Comparison of ENCODE assay signal across 8 cellular contexts in the genomic region with DNA sequence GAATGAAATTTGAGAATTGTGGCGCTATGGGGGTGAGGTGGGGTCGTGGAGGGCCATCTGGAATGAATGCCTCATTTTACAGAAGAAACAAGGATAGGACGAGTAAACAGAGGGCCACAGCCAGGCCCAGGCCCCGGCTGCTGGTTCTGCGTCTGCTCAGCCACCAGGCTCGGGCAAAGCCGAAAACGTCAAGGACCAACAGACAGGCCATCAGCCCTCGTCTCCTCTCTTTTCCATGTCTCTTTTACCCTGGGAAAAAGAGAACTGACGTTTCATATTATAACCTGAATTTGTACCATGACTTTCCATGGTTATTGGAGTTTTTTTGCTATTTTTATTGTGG.
"Had no signal": no experiment of that assay in that cellular context is flagged by ENCODE, and none has a peak within 500 bp of the region (broad histone marks: within the 10 kb centered on the region; RNA-seq: fewer than 3 reads in every experiment).

No MANE protein-coding gene starts in this region.

- H3K27ac Mint-ChIP-seq: activated T-helper 1 cell treated with anti-CD3 and anti-CD28 coated beads, Interleukin-12 subunit alpha, Interleukin-12 subunit beta, Interleukin-2, Interleukin-4 antibody, amounts not matched to agents 30 ng/mL and 10 ng/mL and 1 ng/mL, durations not matched to agents 14 hours and 24 hours and 36 hours; neural progenitor cell; stimulated activated effector memory CD8-positive, alpha-beta T cell treated with anti-CD3 and anti-CD28 coated beads, Interleukin-12 subunit alpha, Interleukin-12 subunit beta, amount 100 ng/mL, for 72 hours had no signal

- H3K4me2 ChIP-seq: neural progenitor cell had no signal

- H3K36me3 ChIP-seq: breast epithelium, neural progenitor cell, pancreas, transverse colon had no signal

- H3K27me3 ChIP-seq: breast epithelium, neural progenitor cell, pancreas, transverse colon had no signal

- H3K27ac ChIP-seq: breast epithelium, neural progenitor cell, pancreas, transverse colon, VCaP had no signal

- H3K9ac ChIP-seq: neural progenitor cell had no signal

- H3K4me3 Mint-ChIP-seq: activated T-helper 1 cell treated with anti-CD3 and anti-CD28 coated beads, Interleukin-12 subunit alpha, Interleukin-12 subunit beta, Interleukin-2, Interleukin-4 antibody, amounts not matched to agents 30 ng/mL and 10 ng/mL and 1 ng/mL, durations not matched to agents 14 hours and 24 hours and 36 hours; neural progenitor cell; stimulated activated effector memory CD8-positive, alpha-beta T cell treated with anti-CD3 and anti-CD28 coated beads, Interleukin-12 subunit alpha, Interleukin-12 subunit beta, amount 100 ng/mL, for 72 hours had no signal

- H3K4me3 ChIP-seq: breast epithelium, neural progenitor cell, pancreas, transverse colon had no signal

- H3K4me1 ChIP-seq: breast epithelium, neural progenitor cell, pancreas had no signal

- H3K9me3 ChIP-seq: breast epithelium, pancreas, transverse colon had no signal

- FAIRE-seq: small intestine had no signal

- H2AFZ ChIP-seq: neural progenitor cell had no signal

- H3K36me3 Mint-ChIP-seq: neural progenitor cell; stimulated activated effector memory CD8-positive, alpha-beta T cell treated with anti-CD3 and anti-CD28 coated beads, Interleukin-12 subunit alpha, Interleukin-12 subunit beta, amount 100 ng/mL, for 72 hours had no signal
